In the genomic region with DNA sequence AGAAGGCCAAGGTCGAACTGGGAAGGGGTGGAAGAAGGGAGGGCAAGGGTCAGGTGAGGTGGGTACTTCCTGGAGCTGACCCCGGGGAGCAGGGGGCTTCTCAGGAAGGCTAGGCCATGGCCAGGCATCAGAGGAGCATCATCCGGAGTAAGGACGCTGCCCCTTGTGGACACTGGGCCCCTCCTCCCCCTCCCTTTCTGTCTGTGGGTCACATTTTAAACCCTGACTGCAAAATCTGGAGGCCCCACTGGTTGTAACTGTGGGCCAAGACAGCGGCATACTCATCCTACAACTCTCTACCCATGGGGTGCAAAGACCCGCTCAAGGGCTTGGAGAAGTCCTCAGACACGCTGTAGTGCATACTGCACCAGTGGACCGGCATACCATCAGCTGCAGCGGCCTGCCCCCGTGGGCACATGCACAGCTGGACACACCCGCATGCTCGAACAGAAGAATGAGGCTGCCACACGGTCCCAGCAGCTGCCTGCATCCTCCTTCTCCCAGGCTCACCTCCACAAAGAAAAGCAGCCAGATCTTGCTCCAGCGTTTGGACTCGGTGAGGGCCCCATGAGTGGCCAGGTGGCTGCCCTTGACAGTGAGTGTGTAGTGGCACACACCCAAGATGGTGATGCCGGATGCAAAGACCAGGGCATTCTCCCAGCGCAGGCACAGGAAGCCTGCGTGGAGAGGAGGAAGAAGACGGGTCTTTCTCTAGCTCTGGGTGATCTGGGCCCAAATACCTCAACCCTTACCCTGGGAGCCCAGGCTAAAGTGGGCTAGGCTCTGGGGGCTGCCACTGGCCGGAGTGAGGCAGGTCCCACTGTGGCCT, we compare ENCODE assay signal across 24 cellular contexts. TPM values are rescaled to one million over a fixed set of nuclear protein-coding genes. Genes with fewer than 3 reads are reported as not detected.
A peak's percentile ranks its signal among the peaks of the same experiment; 100 is the strongest.
DNase-seq lines count a peak whose midpoint lies in the region; ATAC-seq, FAIRE-seq and TF ChIP-seq lines count a peak whose summit lies in the region.
"Had no signal": no experiment of that assay in that cellular context is flagged by ENCODE, and none has a peak within 500 bp of the region (broad histone marks: within the 10 kb centered on the region; RNA-seq: fewer than 3 reads in every experiment).

No MANE protein-coding gene starts in this region.

- FAIRE-seq in pancreas (lab: Jason Lieb, UNC): no peak
- FAIRE-seq: kidney had no signal

- DNase-seq in G401 (ENCODE audit: low spot score) (peak; percentile 84), NCI-H510A treated with DMSO at 0.1 percent for 48 hours (lab: John Stamatoyannopoulos, UW) (peak; percentile 11), dorsolateral prefrontal cortex (peak in 1 of 10 donors; percentile 73), pancreas (peak in 3 of 6 donors; percentile 52 to 68 (median 68)), coronary artery (ENCODE audit: low spot score) (no peak), activated T-cell treated with anti-CD3 and anti-CD28 coated beads for 4 hours (no peak), GM19238 (ENCODE audit: insufficient read length, low spot score) (no peak)
- DNase-seq: activated CD4-positive, alpha-beta T cell treated with anti-CD3 and anti-CD28 coated beads, Interleukin-2, amount 50 U/mL, for 4 hours; cerebellar nuclear complex; kidney; NCI-H187 treated with DMSO at 0.1 percent for 48 hours; NK-92 treated with Interleukin-12 subunit alpha and Interleukin-12 subunit beta, amount 100 ng/mL, for 24 hours; SHP77 treated with DMSO at 0.1 percent for 48 hours; stimulated activated naive CD4-positive, alpha-beta T cell; uterus had no signal

- H3K4me3 ChIP-seq in dorsolateral prefrontal cortex (peak overlapping the region in 58 of 59 donors; percentile 31 to 71 (median 56)), pancreas (no peak overlapping the region), coronary artery (no peak overlapping the region)
- H3K4me3 ChIP-seq: uterus had no signal

- no peaks in the 10 kb centered on the region for H3K9me3 ChIP-seq in pancreas
- H3K9me3 ChIP-seq: uterus had no signal

- ATAC-seq in pancreas: peak; percentile 64 to 86 (median 82)
- ATAC-seq in HG02571 (IDR thresholded peaks at IDR 0.05; ENCODE audit: unreplicated experiment): no peak

- H3K36me3 ChIP-seq in pancreas: no peaks in the 10 kb centered on the region
- H3K36me3 ChIP-seq: uterus had no signal

- WGBS in pancreas, 2 donors: 46 to 56% methylated on average over 20 of the region's 20 CpGs

- TF ChIP-seq CTCF in dorsolateral prefrontal cortex (IDR thresholded peaks at IDR 0.05 in 54 of 56, conservative IDR thresholded peaks at IDR 0.05 in 2 of 56; ENCODE audit: low read depth in 1 of 56, partially characterized antibody in 56 of 56) (no peak), pancreas (IDR thresholded peaks at IDR 0.05) (no peak), coronary artery (IDR thresholded peaks at IDR 0.05) (no peak)

- in situ Hi-C loops in G401 (cut with HindIII; ENCODE audit: low sequenced_read_pairs): no loop called here

- no peak overlapping the region for H3K27ac ChIP-seq in dorsolateral prefrontal cortex
- H3K27ac ChIP-seq in pancreas: no peak overlapping the region
- no peak overlapping the region for H3K27ac ChIP-seq in coronary artery
- H3K27ac ChIP-seq: C4-2B, epithelial cell of prostate, HL-60, uterus had no signal

- peaks cover 0 to 35% (median 15%) of the 10 kb centered on the region in 45 donors for H3K27me3 ChIP-seq in dorsolateral prefrontal cortex
- no peaks in the 10 kb centered on the region for H3K27me3 ChIP-seq in pancreas

- intact Hi-C loops in dorsolateral prefrontal cortex (cut with DNase I) (no loop called here), pancreas (cut with DNase I) (no loop called here)

- peaks cover 0 to 8% (median 6%) of the 10 kb centered on the region in 3 donors for H3K4me1 ChIP-seq in pancreas

RNA-seq across cellular contexts. Expression of gene FADS6, which starts 1.2 kb away (rescaled TPM):
- total RNA-seq in G401 (2014; rRNA removed; shearing (Covaris generic)): not detected in 2 replicates
- 10 to 100 TPM in 115 of 120 experiments, 1 to 10 TPM in 5; 4.6 to 28.7 (median 17.6) TPM for total RNA-seq in dorsolateral prefrontal cortex
- under 1 TPM in 1 of 6 donors, not detected in 5; 0.16 TPM for total RNA-seq in pancreas
- under 1 TPM in 1 of 2 donors, not detected in 1; 0.07 TPM for polyA plus RNA-seq in pancreas
- total RNA-seq: activated T-helper 1 cell treated with anti-CD3 and anti-CD28 coated beads, Interleukin-12 subunit alpha, Interleukin-12 subunit beta, Interleukin-2, Interleukin-4 antibody, amounts not matched to agents 30 ng/mL and 10 ng/mL and 1 ng/mL, durations not matched to agents 14 hours and 24 hours and 36 hours; Daoy; kidney; osteocyte; skeletal muscle tissue; uterus had no signal

RNA-seq across cellular contexts. Expression of gene FDXR, which starts 19.4 kb away (rescaled TPM):
- 120 and 154 TPM in 2 replicates for total RNA-seq in G401 (2014; rRNA removed; shearing (Covaris generic))
- total RNA-seq in dorsolateral prefrontal cortex (10 to 100 TPM in 57 of 120 experiments, 1 to 10 TPM in 63; 4.2 to 20.9 (median 9.9) TPM), pancreas (10 to 100 TPM in 4 of 6 donors, 1 to 10 TPM in 2; 4.3 to 15.1 (median 12.5) TPM)
- polyA plus RNA-seq in pancreas: 10 to 100 TPM in 1 of 2 donors, 1 to 10 TPM in 1; 8.5 to 11.4 TPM

RNA-seq across cellular contexts. Expression of gene USH1G, which starts 30.8 kb away (rescaled TPM):
- total RNA-seq in G401 (2014; rRNA removed; shearing (Covaris generic)): 1.4 and 1.9 TPM in 2 replicates
- total RNA-seq in dorsolateral prefrontal cortex (under 1 TPM in 3 of 120 experiments, not detected in 117; 0.10 to 0.19 (median 0.16) TPM), pancreas (under 1 TPM in 5 of 6 donors, not detected in 1; 0.03 to 0.17 (median 0.09) TPM)
- under 1 TPM; 0.08 to 0.09 TPM for polyA plus RNA-seq in pancreas
- total RNA-seq: activated T-helper 1 cell treated with anti-CD3 and anti-CD28 coated beads, Interleukin-12 subunit alpha, Interleukin-12 subunit beta, Interleukin-2, Interleukin-4 antibody, amounts not matched to agents 30 ng/mL and 10 ng/mL and 1 ng/mL, durations not matched to agents 14 hours and 24 hours and 36 hours; Daoy; osteocyte had no signal

RNA-seq across cellular contexts. Expression of gene OTOP2, which starts 31.8 kb away (rescaled TPM):
- total RNA-seq in G401 (2014; rRNA removed; shearing (Covaris generic)): not detected in 2 replicates
- not detected for total RNA-seq in dorsolateral prefrontal cortex
- not detected for total RNA-seq in pancreas
- not detected for polyA plus RNA-seq in pancreas
- total RNA-seq: activated T-helper 1 cell treated with anti-CD3 and anti-CD28 coated beads, Interleukin-12 subunit alpha, Interleukin-12 subunit beta, Interleukin-2, Interleukin-4 antibody, amounts not matched to agents 30 ng/mL and 10 ng/mL and 1 ng/mL, durations not matched to agents 14 hours and 24 hours and 36 hours; Daoy; kidney; mucosa of gallbladder; osteocyte; skeletal muscle tissue had no signal

RNA-seq across cellular contexts. Expression of gene GRIN2C, which starts 32.5 kb away (rescaled TPM):
- total RNA-seq in G401 (2014; rRNA removed; shearing (Covaris generic)): 0.37 and 1.3 TPM in 2 replicates
- 10 to 100 TPM; 10.3 to 74.2 (median 26.7) TPM for total RNA-seq in dorsolateral prefrontal cortex
- under 1 TPM in 3 of 6 donors, not detected in 3; 0.03 to 0.12 (median 0.06) TPM for total RNA-seq in pancreas
- under 1 TPM; 0.09 to 0.15 TPM for polyA plus RNA-seq in pancreas
- total RNA-seq: Daoy had no signal

Comparison
In these comparisons a context has a peak if more than half of its experiments do, and no peak if none do; other contexts are left out.
1. DNase-seq: peak in G401 (single experiment) and NCI-H510A treated with DMSO at 0.1 percent for 48 hours (single experiment); none in coronary artery (single experiment), activated T-cell treated with anti-CD3 and anti-CD28 coated beads for 4 hours (single experiment) and GM19238 (single experiment).
2. H3K4me3 ChIP-seq: peak in dorsolateral prefrontal cortex (58 of 59); none in pancreas (0 of 4) and coronary artery (single experiment).